17 cellular contexts compared by ENCODE assay signal in genomic region chr9:2276296-2276695, GRCh38.
A peak's percentile ranks its signal among the peaks of the same experiment; 100 is the strongest.
DNase-seq lines count a peak whose midpoint lies in the region; TF ChIP-seq lines count a peak whose summit lies in the region.
"Had no signal": no experiment of that assay in that cellular context is flagged by ENCODE, and none has a peak within 500 bp of the region (broad histone marks: within the 10 kb centered on the region; RNA-seq: fewer than 3 reads in every experiment).

No MANE protein-coding gene starts in this region.

- H3K36me3 Mint-ChIP-seq in H9 (ENCODE audit: insufficient read depth in 1 of 3, low read depth in 3 of 3) = peaks cover 0 to 2% (median 0%) of the 10 kb centered on the region in 3 experiments; a peak in 4 of 7 replicates
- H3K36me3 Mint-ChIP-seq in endodermal cell (ENCODE audit: low read depth) = peaks cover 28% of the 10 kb centered on the region
- H3K36me3 Mint-ChIP-seq: CD8-positive, alpha-beta memory T cell had no signal

- H2AFZ ChIP-seq in H9 (ENCODE audit: low read length) = no peak overlapping the region

- H3K27me3 ChIP-seq in H9 (ENCODE audit: insufficient read depth, low read length) (no peaks in the 10 kb centered on the region), endodermal cell (ENCODE audit: control insufficient read depth, insufficient read depth, low read length, poor library complexity, severe bottlenecking) (no peaks in the 10 kb centered on the region), MG63 (no peaks in the 10 kb centered on the region)
- H3K27me3 ChIP-seq: SJSA1 had no signal

- DNase-seq in H9 (no peak), endodermal cell (peak; percentile 61), DMS53 (lab: John Stamatoyannopoulos, UW) (no peak), MG63 (no peak), NCI-H510A (lab: John Stamatoyannopoulos, UW) (no peak), HT-29 (ENCODE audit: low spot score) (no peak)
- DNase-seq: C1 segment of cervical spinal cord; CD8-positive, alpha-beta memory T cell; DMS79 treated with DMSO at 0.1 percent for 48 hours; NCI-H1436; NCI-H1930; NCI-H345; NCI-H526 had no signal

- H3K18ac ChIP-seq in H9 (ENCODE audit: insufficient read length, low read depth, low read length) = peak overlapping the region; percentile 15

- peak overlapping the region; percentile 52; the same call in 1 of the 2 replicates for H3K14ac ChIP-seq in H9 (ENCODE audit: insufficient read depth, low read length)

- H3K9me3 Mint-ChIP-seq in H9 (no peaks in the 10 kb centered on the region), endodermal cell (no peaks in the 10 kb centered on the region)
- H3K9me3 Mint-ChIP-seq: CD8-positive, alpha-beta memory T cell had no signal

- H2AK5ac ChIP-seq in H9 (ENCODE audit: insufficient read length, low read length) = no peak overlapping the region

- H2BK120ac ChIP-seq in H9 (ENCODE audit: low read depth, low read length, poor library complexity, severe bottlenecking) = peak overlapping the region; percentile 69

- H3K23me2 ChIP-seq in H9 (ENCODE audit: insufficient read length, low read depth, low read length, poor library complexity, severe bottlenecking) = no peaks in the 10 kb centered on the region

- no peaks in the 10 kb centered on the region; the same call in 1 of the 2 replicates for H3K79me2 ChIP-seq in H9 (ENCODE audit: insufficient read depth, low read length)

- H3K27ac ChIP-seq in H9 (ENCODE audit: insufficient read length, low read depth, low read length) (peak overlapping the region; percentile 23), endodermal cell (ENCODE audit: low read depth, low read length) (no peak overlapping the region), mesodermal cell (ENCODE audit: low read depth, low read length, severe bottlenecking) (no peak overlapping the region)
- H3K27ac ChIP-seq: KMS-11, SJSA1 had no signal

- H3K36me3 ChIP-seq in endodermal cell (ENCODE audit: control insufficient read depth, insufficient read depth, low read length) = peaks cover 1% of the 10 kb centered on the region
- H3K36me3 ChIP-seq in mesodermal cell (ENCODE audit: control insufficient read depth, insufficient read depth, low read length) = no peaks in the 10 kb centered on the region
- H3K36me3 ChIP-seq in MG63 = no peaks in the 10 kb centered on the region
- H3K36me3 ChIP-seq: HAP-1, SJSA1 had no signal

- H3K56ac ChIP-seq in H9 (ENCODE audit: insufficient read length, low read depth, low read length) = no peak overlapping the region

- H3K27me3 Mint-ChIP-seq in H9 (ENCODE audit: low read depth) (no peaks in the 10 kb centered on the region), endodermal cell (ENCODE audit: insufficient read depth) (no peaks in the 10 kb centered on the region)

- no peak overlapping the region for H2BK5ac ChIP-seq in H9 (ENCODE audit: insufficient read length, low read length)

- H4K5ac ChIP-seq in H9 (ENCODE audit: insufficient read length, low read depth, low read length) = no peak overlapping the region

- H2BK15ac ChIP-seq in H9 (ENCODE audit: low read depth, low read length) = no peak overlapping the region

- H2BK20ac ChIP-seq in H9 (ENCODE audit: low read depth, low read length, poor library complexity, severe bottlenecking) = peak overlapping the region; percentile 75

- no peak overlapping the region for H3K23ac ChIP-seq in H9 (ENCODE audit: insufficient read length, low read depth, low read length)

- no peak overlapping the region for H3T11ph ChIP-seq in H9 (ENCODE audit: low read length)

- TF ChIP-seq CTCF in H9 (conservative IDR thresholded peaks at IDR 0.05) (no peak), endodermal cell (conservative IDR thresholded peaks at IDR 0.05) (no peak)

- peak overlapping the region; percentile 85 for H4K91ac ChIP-seq in H9 (ENCODE audit: insufficient read length, low read depth, low read length)

- no CpG with 5 or more reads among the region's 10 CpGs for WGBS in H9 (ENCODE audit: extremely low coverage, insufficient read length, low lambda C conversion rate)
- WGBS in endodermal cell (ENCODE audit: insufficient coverage in 1 of 2, insufficient read length in 1 of 2), 2 experiments = 56 to 60% methylated on average over 7 to 10 of the region's 10 CpGs
- WGBS in mesodermal cell (ENCODE audit: insufficient coverage in 2 of 2), 2 experiments = 11 to 39% methylated on average over 6 to 8 of the region's 10 CpGs

- H3K9me3 ChIP-seq in H9 (ENCODE audit: control insufficient read depth, low read depth, low read length) (no peaks in the 10 kb centered on the region), endodermal cell (ENCODE audit: control insufficient read depth, low read length) (no peaks in the 10 kb centered on the region), mesodermal cell (ENCODE audit: control insufficient read depth, low read length) (no peaks in the 10 kb centered on the region), MG63 (no peaks in the 10 kb centered on the region)
- H3K9me3 ChIP-seq: HAP-1, SJSA1 had no signal

- peaks cover 2% of the 10 kb centered on the region for H3K79me1 ChIP-seq in H9 (ENCODE audit: insufficient read depth, low read depth, low read length, poor library complexity, severe bottlenecking)

- H4K20me1 ChIP-seq in H9 (ENCODE audit: control insufficient read depth, insufficient read depth, insufficient read length) = no peaks in the 10 kb centered on the region

- no peak overlapping the region for H3K4me3 Mint-ChIP-seq in H9
- H3K4me3 Mint-ChIP-seq in endodermal cell = no peak overlapping the region
- H3K4me3 Mint-ChIP-seq: CD8-positive, alpha-beta memory T cell had no signal

- H3K4ac ChIP-seq in H9 (ENCODE audit: low read depth, low read length) = no peak overlapping the region

- H3K27ac Mint-ChIP-seq in H9 (peak overlapping the region in 1 of 3 experiments; percentile 70; a peak in 5 of 7 replicates), endodermal cell (no peak overlapping the region)
- H3K27ac Mint-ChIP-seq: CD8-positive, alpha-beta memory T cell had no signal

- no peak overlapping the region for H2BK12ac ChIP-seq in H9 (ENCODE audit: insufficient read length, low read depth, low read length)

- H3K4me3 ChIP-seq in endodermal cell (ENCODE audit: low read length) (peak overlapping the region; percentile 83), mesodermal cell (ENCODE audit: extremely low read depth, insufficient read depth, low read length, poor library complexity, severe bottlenecking) (peak overlapping the region; percentile 23), MG63 (no peak overlapping the region)
- H3K4me3 ChIP-seq: HAP-1, SJSA1 had no signal

- peak overlapping the region; percentile 58 for H3K9ac ChIP-seq in H9 (ENCODE audit: extremely low read depth, insufficient read length, low read length)
- peak overlapping the region; percentile 72 for H3K9ac ChIP-seq in endodermal cell (ENCODE audit: extremely low read depth, low read length, poor library complexity, severe bottlenecking)
- H3K9ac ChIP-seq: KMS-11 had no signal

- no peak overlapping the region for H4K8ac ChIP-seq in H9 (replicated peaks; ENCODE audit: insufficient read length, low read depth, low read length)

- H3K4me2 ChIP-seq in H9 (ENCODE audit: insufficient read depth, insufficient read length, low read length) = peak overlapping the region; percentile 37
- H3K4me2 ChIP-seq: KMS-11 had no signal

- H3K4me1 ChIP-seq in H9 (ENCODE audit: insufficient read depth, low read length) = peaks cover 16% of the 10 kb centered on the region
- H3K4me1 ChIP-seq in endodermal cell (ENCODE audit: control insufficient read depth, insufficient read depth, low read length) = no peaks in the 10 kb centered on the region
- H3K4me1 ChIP-seq in mesodermal cell (ENCODE audit: control insufficient read depth, insufficient read depth, low read length, poor library complexity, severe bottlenecking) = peaks cover 4% of the 10 kb centered on the region
- H3K4me1 ChIP-seq: HAP-1, SJSA1 had no signal

- H3K4me1 Mint-ChIP-seq in H9 (peaks cover 41 to 49% of the 10 kb centered on the region in 2 experiments), endodermal cell (peaks cover 32% of the 10 kb centered on the region)
- H3K4me1 Mint-ChIP-seq: CD8-positive, alpha-beta memory T cell had no signal
